Comparison of ENCODE assay signal across 2 cellular contexts in the genomic region with DNA sequence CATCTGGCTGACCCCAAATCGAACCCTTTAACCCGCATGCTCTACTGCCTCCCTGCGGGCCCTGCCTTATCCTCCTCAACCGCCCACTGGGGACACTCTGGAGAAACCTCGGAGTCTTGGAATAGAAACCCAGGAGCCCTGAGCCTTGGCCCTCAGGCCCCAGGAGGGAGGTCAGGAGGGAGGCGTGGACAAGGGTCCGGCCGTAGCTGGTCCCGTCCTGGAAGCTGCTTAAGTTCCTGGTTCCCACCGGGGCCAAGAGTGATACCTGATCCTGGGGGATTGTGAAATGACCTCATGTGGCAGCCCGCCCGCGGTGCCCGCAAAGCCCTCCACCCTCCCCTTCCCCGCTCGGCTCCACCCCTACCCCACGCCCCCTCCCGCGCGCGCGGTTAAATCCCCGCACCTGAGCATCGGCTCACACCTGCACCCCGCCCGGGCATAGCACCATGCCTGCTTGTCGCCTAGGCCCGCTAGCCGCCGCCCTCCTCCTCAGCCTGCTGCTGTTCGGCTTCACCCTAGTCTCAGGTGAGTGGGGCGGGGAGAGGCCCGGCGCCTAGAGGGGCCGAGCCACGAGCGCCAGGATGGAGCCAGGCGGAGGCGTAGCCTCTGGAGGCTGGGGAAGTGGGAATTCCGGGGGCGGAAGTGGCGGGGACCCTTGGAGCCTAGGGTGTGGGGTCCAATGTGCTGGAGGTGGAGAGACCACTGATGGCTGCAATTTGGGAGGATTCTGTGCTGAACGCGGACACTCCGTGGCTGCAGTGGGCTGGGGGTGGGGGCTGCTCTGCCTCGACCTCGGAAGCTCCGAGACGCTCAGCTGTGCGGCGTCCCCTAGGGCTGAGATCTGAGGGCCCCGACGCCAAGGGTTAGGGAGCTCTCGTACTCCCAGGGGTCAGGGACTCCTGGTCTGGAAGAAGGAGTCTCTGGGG.
TF ChIP-seq lines count a peak whose summit lies in the region.

Gene WFDC2, plus strand, starts transcription at position 418 of the 926 bp plus-strand sequence. Its CDS starts 29 bp downstream, at position 447.

TF ChIP-seq in IMR-90, 13 proteins besides CTCF, POLR2A, EP300 and RAD21:
- TF ChIP-seq NFE2L2 (IDR thresholded peaks at IDR 0.05; ENCODE audit: low read depth, low read length) (no peak), MXI1 (IDR thresholded peaks at IDR 0.05; ENCODE audit: borderline replicate concordance, low read depth, low read length) (no peak), FOS (IDR thresholded peaks at IDR 0.05; ENCODE audit: low read depth, low read length) (no peak), MAFK (IDR thresholded peaks at IDR 0.05; ENCODE audit: low read depth, low read length) (no peak), BHLHE40 (IDR thresholded peaks at IDR 0.05; ENCODE audit: low read depth, low read length) (no peak), RCOR1 (IDR thresholded peaks at IDR 0.05; ENCODE audit: insufficient replicate concordance, low read length) (no peak), RFX5 (IDR thresholded peaks at IDR 0.05; ENCODE audit: low read depth, low read length) (no peak), CHD1 (IDR thresholded peaks at IDR 0.05; ENCODE audit: low read depth, low read length) (no peak), CEBPB (IDR thresholded peaks at IDR 0.05; ENCODE audit: low read depth, low read length) (no peak), ELK1 (IDR thresholded peaks at IDR 0.05; ENCODE audit: borderline replicate concordance, low read depth, low read length) (no peak), MAZ (IDR thresholded peaks at IDR 0.05; ENCODE audit: borderline replicate concordance, low read depth, low read length) (no peak), SMC3 (IDR thresholded peaks at IDR 0.05; ENCODE audit: low read depth, low read length) (no peak)
- TF ChIP-seq, protein P1, sequence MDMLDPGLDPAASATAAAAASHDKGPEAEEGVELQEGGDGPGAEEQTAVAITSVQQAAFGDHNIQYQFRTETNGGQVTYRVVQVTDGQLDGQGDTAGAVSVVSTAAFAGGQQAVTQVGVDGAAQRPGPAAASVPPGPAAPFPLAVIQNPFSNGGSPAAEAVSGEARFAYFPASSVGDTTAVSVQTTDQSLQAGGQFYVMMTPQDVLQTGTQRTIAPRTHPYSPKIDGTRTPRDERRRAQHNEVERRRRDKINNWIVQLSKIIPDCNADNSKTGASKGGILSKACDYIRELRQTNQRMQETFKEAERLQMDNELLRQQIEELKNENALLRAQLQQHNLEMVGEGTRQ (IDR thresholded peaks at IDR 0.05; ENCODE audit: low read depth, low read length) = no peak

TF ChIP-seq in GM12878, 131 proteins besides CTCF, POLR2A, EP300 and RAD21:
- TF ChIP-seq PML (IDR thresholded peaks at IDR 0.05; ENCODE audit: low read length) = no peak
- no peak for TF ChIP-seq ZNF592 (IDR thresholded peaks at IDR 0.05)
- TF ChIP-seq EZH2 (IDR thresholded peaks at IDR 0.05; ENCODE audit: borderline replicate concordance, control insufficient read depth, low read depth, low read length) = no peak
- TF ChIP-seq RAD51 (IDR thresholded peaks at IDR 0.05) = no peak
- TF ChIP-seq YY1 (IDR thresholded peaks at IDR 0.05; ENCODE audit: low read depth, low read length) = no peak
- TF ChIP-seq IRF4 (IDR thresholded peaks at IDR 0.05; ENCODE audit: low read depth, low read length) = no peak
- no peak for TF ChIP-seq SMC3 (IDR thresholded peaks at IDR 0.05; ENCODE audit: borderline replicate concordance, low read length)
- TF ChIP-seq JUND (IDR thresholded peaks at IDR 0.05; ENCODE audit: low read depth, low read length) = no peak
- TF ChIP-seq ESRRA (IDR thresholded peaks at IDR 0.05; ENCODE audit: low read length) = no peak
- TF ChIP-seq CBX3 (IDR thresholded peaks at IDR 0.05; ENCODE audit: borderline replicate concordance, low read depth) = no peak
